22 cellular contexts compared by ENCODE assay signal in the genomic region with DNA sequence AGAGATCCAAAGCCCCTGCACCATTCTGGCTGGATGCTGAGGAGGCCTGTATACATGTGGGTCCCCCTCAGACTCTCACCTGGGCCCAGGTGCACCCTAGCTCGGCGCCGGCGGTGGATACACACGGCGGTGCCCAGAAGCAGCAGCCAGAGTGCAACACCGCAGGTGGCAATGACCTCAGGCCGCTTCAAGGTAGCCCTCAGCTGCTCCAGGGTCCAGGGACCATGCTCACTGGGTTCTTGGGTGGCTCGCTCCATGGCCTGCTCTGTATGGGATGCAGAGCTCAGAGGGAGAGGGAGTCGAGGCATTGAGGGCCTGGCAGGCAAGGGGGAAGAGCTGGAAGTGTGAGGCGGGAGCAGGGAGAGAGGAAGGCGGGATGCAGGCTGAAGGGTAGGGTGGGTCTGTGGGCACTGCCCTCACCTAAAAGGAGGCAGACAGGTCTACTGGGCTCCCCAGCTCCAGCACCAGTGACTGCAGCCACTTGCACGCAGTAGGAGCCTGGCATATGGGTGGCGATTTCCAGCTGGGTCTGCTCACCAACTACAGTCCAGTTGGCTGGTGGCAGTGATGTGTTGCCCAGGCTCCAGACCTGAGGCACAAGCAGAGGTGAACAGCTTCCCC. TPM values are rescaled to one million over a fixed set of nuclear protein-coding genes. Genes with fewer than 3 reads are reported as not detected.
"Had no signal": no experiment of that assay in that cellular context is flagged by ENCODE, and none has a peak within 500 bp of the region (broad histone marks: within the 10 kb centered on the region; RNA-seq: fewer than 3 reads in every experiment).

No MANE protein-coding gene starts in this region.

- H3K4me1 ChIP-seq: pancreas, transverse colon had no signal

- DNase-seq: activated CD4-positive, alpha-beta T cell treated with anti-CD3 and anti-CD28 coated beads, Interleukin-2, amount 10 ng/mL, durations not matched to agents 24 days and 14 days; activated CD4-positive, CD25-positive, alpha-beta regulatory T cell; activated CD8-positive, alpha-beta memory T cell treated with anti-CD3 and anti-CD28 coated beads for 24 hours; activated naive CD4-positive, alpha-beta T cell treated with anti-CD3 and anti-CD28 coated beads, Interleukin-2, amount 50 U/mL, for 16 hours; endodermal cell; hippocampal formation; kidney; pancreas; retina; stimulated activated CD4-positive, alpha-beta T cell treated with anti-CD3 and anti-CD28 coated beads, Interleukin-15, amount 100 ng/mL, for 24 hours; stimulated activated CD4-positive, alpha-beta T cell treated with anti-CD3 and anti-CD28 coated beads, Interleukin-4, amount 100 ng/mL, for 1 hour; stimulated activated naive CD4-positive, alpha-beta T cell; transverse colon had no signal

- H3K27ac ChIP-seq: pancreas, transverse colon had no signal

- H3K9me3 ChIP-seq: pancreas, transverse colon had no signal

- H3K36me3 ChIP-seq: pancreas, transverse colon had no signal

- H3K4me3 Mint-ChIP-seq: activated CD4-positive, alpha-beta T cell treated with anti-CD3 and anti-CD28 coated beads, Interleukin-2, amount 10 ng/mL, durations not matched to agents 24 days and 14 days; endodermal cell; neural crest cell; T-helper 2 cell treated with Interferon-gamma antibody and Interleukin-4, amounts not matched to agents 5 μg/mL and 100 μg/mL, for 36 hours had no signal

- H3K9me3 Mint-ChIP-seq: activated CD4-positive, alpha-beta T cell treated with anti-CD3 and anti-CD28 coated beads, Interleukin-2, amount 10 ng/mL, durations not matched to agents 24 days and 14 days; endodermal cell; neural crest cell; T-helper 2 cell treated with Interferon-gamma antibody and Interleukin-4, amounts not matched to agents 5 μg/mL and 100 μg/mL, for 36 hours had no signal

- H3K27ac Mint-ChIP-seq: activated CD4-positive, alpha-beta T cell treated with anti-CD3 and anti-CD28 coated beads, Interleukin-2, amount 10 ng/mL, durations not matched to agents 24 days and 14 days; endodermal cell; T-helper 2 cell treated with Interferon-gamma antibody and Interleukin-4, amounts not matched to agents 5 μg/mL and 100 μg/mL, for 36 hours had no signal

- FAIRE-seq: astrocyte, kidney, pancreas had no signal

- H3K4me3 ChIP-seq: pancreas, transverse colon had no signal

- H3K27me3 ChIP-seq: pancreas, transverse colon had no signal

RNA-seq across cellular contexts. Expression of a gene that starts 3.8 kb away (rescaled TPM):
- total RNA-seq: activated CD4-positive, alpha-beta T cell treated with anti-CD3 and anti-CD28 coated beads, Interleukin-2, amount 10 ng/mL, durations not matched to agents 24 days and 14 days; bronchial epithelial cell; chondrocyte had no signal

RNA-seq across cellular contexts. Expression of a gene that starts 25.2 kb away (rescaled TPM):
- total RNA-seq: activated CD4-positive, alpha-beta T cell treated with anti-CD3 and anti-CD28 coated beads, Interleukin-2, amount 10 ng/mL, durations not matched to agents 24 days and 14 days; astrocyte; bronchial epithelial cell; chondrocyte; endodermal cell; kidney; lower leg skin; myocyte; neural crest cell; pancreas; skeletal muscle tissue; transverse colon had no signal
- polyA plus RNA-seq: esophagus had no signal

RNA-seq across cellular contexts. Expression of a gene that starts 42.0 kb away (rescaled TPM):
- total RNA-seq: activated CD4-positive, alpha-beta T cell treated with anti-CD3 and anti-CD28 coated beads, Interleukin-2, amount 10 ng/mL, durations not matched to agents 24 days and 14 days; astrocyte; bronchial epithelial cell; chondrocyte; endodermal cell; kidney; myocyte; neural crest cell had no signal
